26 cellular contexts compared by ENCODE assay signal in genomic region chr3:120341658-120342346, GRCh38. TPM values are rescaled to one million over a fixed set of nuclear protein-coding genes. Genes with fewer than 3 reads are reported as not detected.
A peak's percentile ranks its signal among the peaks of the same experiment; 100 is the strongest.
DNase-seq lines count a peak whose midpoint lies in the region; ATAC-seq, FAIRE-seq and TF ChIP-seq lines count a peak whose summit lies in the region.
"Had no signal": no experiment of that assay in that cellular context is flagged by ENCODE, and none has a peak within 500 bp of the region (broad histone marks: within the 10 kb centered on the region; RNA-seq: fewer than 3 reads in every experiment).

No MANE protein-coding gene starts in this region.

- H3K4me3 ChIP-seq in GM06990 (replicated peaks; ENCODE audit: low read depth, low read length) (no peak overlapping the region), HUES48 (ENCODE audit: low read depth, low read length) (no peak overlapping the region), endodermal cell (ENCODE audit: low read length) (no peak overlapping the region), HepG2 (replicated peaks in 1 of 3; ENCODE audit: insufficient read depth in 1 of 3, low read depth in 2 of 3, low read length in 3 of 3) (no peak overlapping the region)
- H3K4me3 ChIP-seq: A549 had no signal

- POLR2A ChIA-PET in HepG2 (lab: Yijun Ruan, JAX): no interaction called here

- no peak for FAIRE-seq in HepG2 (lab: Jason Lieb, UNC)
- FAIRE-seq: A549, GM18507, GM19239, H54, RCC 7860 had no signal

- H3K9ac ChIP-seq in HUES48 (ENCODE audit: low read depth, low read length) (no peak overlapping the region), endodermal cell (ENCODE audit: extremely low read depth, low read length, poor library complexity, severe bottlenecking) (no peak overlapping the region), HepG2 (ENCODE audit: insufficient read depth, low read depth, low read length) (no peak overlapping the region)
- H3K9ac ChIP-seq: KMS-11 had no signal

- H3K36me3 ChIP-seq in GM06990 (ENCODE audit: control insufficient read depth, insufficient read depth, low read length) (peaks cover 2% of the 10 kb centered on the region), HUES48 (ENCODE audit: control insufficient read depth, insufficient read depth, low read length) (no peaks in the 10 kb centered on the region), endodermal cell (ENCODE audit: control insufficient read depth, insufficient read depth, low read length) (peaks cover 1% of the 10 kb centered on the region), HepG2 (replicated peaks in 1 of 2; ENCODE audit: control insufficient read depth in 1 of 2, insufficient read depth in 2 of 2, low read length in 2 of 2) (peaks cover 4 to 6% of the 10 kb centered on the region in 2 experiments; a peak in 2 of 5 replicates)

- no peak for TF ChIP-seq POLR2A in HepG2 (IDR thresholded peaks at IDR 0.05; ENCODE audit: insufficient read depth in 1 of 2, low read depth in 2 of 2, low read length in 2 of 2)

- peaks cover 16% of the 10 kb centered on the region for H3K9me3 Mint-ChIP-seq in endodermal cell

- in situ Hi-C loops in HepG2 (cut with HindIII; ENCODE audit: extremely low pct_ligation_motif_present, low pct_unique_long_range_greater_than_20kb): no loop called here
- in situ Hi-C loops in ACHN (cut with HindIII; ENCODE audit: low pct_ligation_motif_present, low pct_unique_long_range_greater_than_20kb, low sequenced_read_pairs): no loop called here

- peaks cover 5% of the 10 kb centered on the region for H3K4me1 Mint-ChIP-seq in endodermal cell

- TF ChIP-seq CTCF in GM06990 (IDR thresholded peaks at IDR 0.05; ENCODE audit: insufficient read depth, low read length, poor library complexity, severe bottlenecking) (no peak), endodermal cell (conservative IDR thresholded peaks at IDR 0.05) (no peak), HepG2 (CRISPR knock-in tag; IDR thresholded peaks at IDR 0.05) (no peak)

- H2AFZ ChIP-seq in HepG2 (ENCODE audit: low read length): no peak overlapping the region

- DNase-seq in GM06990 (ENCODE audit: extremely low read depth, insufficient read length) (peak; percentile 7), endodermal cell (peak; percentile 65), HepG2 (ENCODE audit: low spot score) (no peak), ACHN (no peak), retina (no peak)
- DNase-seq: Calu3; CD8-positive, alpha-beta T cell; DMS153; NCI-H1092 treated with DMSO at 0.1 percent for 48 hours; NCI-H146; NCI-H2029; NCI-H2227 treated with DMSO at 0.1 percent for 48 hours; NCI-H510A; NCI-H748 treated with DMSO at 0.1 percent for 48 hours; OCI-M1 had no signal

- no peaks in the 10 kb centered on the region for H3K27me3 ChIP-seq in GM06990 (replicated peaks; ENCODE audit: control insufficient read depth, insufficient read depth, low read length)
- H3K27me3 ChIP-seq in HUES48 (ENCODE audit: control insufficient read depth, insufficient read depth, low read length): no peaks in the 10 kb centered on the region
- H3K27me3 ChIP-seq in endodermal cell (ENCODE audit: control insufficient read depth, insufficient read depth, low read length, poor library complexity, severe bottlenecking): no peaks in the 10 kb centered on the region
- H3K27me3 ChIP-seq in HepG2 (ENCODE audit: control insufficient read depth in 1 of 2, insufficient read depth in 2 of 2, low read length in 2 of 2): no peaks in the 10 kb centered on the region

- no peak for TF ChIP-seq RAD21 in HepG2 (CRISPR knock-in tag; IDR thresholded peaks at IDR 0.05)

- H3K27ac ChIP-seq in HUES48 (ENCODE audit: low read depth, low read length) (peak overlapping the region; percentile 32), endodermal cell (ENCODE audit: low read depth, low read length) (no peak overlapping the region), HepG2 (ENCODE audit: extremely low read length, insufficient read depth, low read length) (no peak overlapping the region)
- H3K27ac ChIP-seq: A549, KMS-11 had no signal

- H3K27me3 Mint-ChIP-seq in endodermal cell (ENCODE audit: insufficient read depth): no peaks in the 10 kb centered on the region

- 86% methylated on average over 8 of the region's 8 CpGs; no CpG with 5 or more reads in 1 of the 2 experiments for WGBS in endodermal cell (ENCODE audit: insufficient coverage in 1 of 2, insufficient read length in 1 of 2), 2 experiments
- WGBS in HepG2 (ENCODE audit: low lambda C conversion rate): 87% methylated on average over 2 of the region's 8 CpGs

- TF ChIP-seq EP300 in HepG2 (IDR thresholded peaks at IDR 0.05; ENCODE audit: low read depth in 2 of 2, low read length in 2 of 2) (no peak), HepG2 (CRISPR knock-in tag; IDR thresholded peaks at IDR 0.05; ENCODE audit: borderline replicate concordance) (no peak)

- no peak overlapping the region for H3K4me3 Mint-ChIP-seq in endodermal cell
- H3K4me3 Mint-ChIP-seq: CD8-positive, alpha-beta T cell had no signal

- intact Hi-C loops in HepG2 (cut with micrococcal nuclease; ENCODE audit: unreplicated experiment): loop anchor here (10.0 kb wide), 2 partner anchors 97 to 247 kb away; partner anchors contain the start of gene GSK3B

- no peak overlapping the region for H3K4me2 ChIP-seq in HepG2 (ENCODE audit: low read depth, low read length)
- H3K4me2 ChIP-seq: A549, KMS-11 had no signal

- no peak overlapping the region for H3K27ac Mint-ChIP-seq in endodermal cell
- H3K27ac Mint-ChIP-seq: CD8-positive, alpha-beta T cell had no signal

- H3K36me3 Mint-ChIP-seq in endodermal cell (ENCODE audit: low read depth): peaks cover 32% of the 10 kb centered on the region

- no TSS peak for BruUV-seq in HepG2 (replicated peaks; lab: Mats Ljungman, UMichigan)

- peaks cover 5% of the 10 kb centered on the region for H4K20me1 ChIP-seq in HepG2 (ENCODE audit: insufficient read depth, low read length)

- ATAC-seq in HepG2 (peak; percentile 81), GM19035 (IDR thresholded peaks at IDR 0.05; ENCODE audit: unreplicated experiment) (no peak), GM19452 (IDR thresholded peaks at IDR 0.05; ENCODE audit: unreplicated experiment) (no peak)
- ATAC-seq: A549; CD8-positive, alpha-beta T cell; Right ventricle myocardium inferior had no signal

- H3K4me1 ChIP-seq in HUES48 (ENCODE audit: control insufficient read depth, insufficient read depth, low read length): no peaks in the 10 kb centered on the region
- no peaks in the 10 kb centered on the region for H3K4me1 ChIP-seq in endodermal cell (ENCODE audit: control insufficient read depth, insufficient read depth, low read length)
- peaks cover 41% of the 10 kb centered on the region for H3K4me1 ChIP-seq in HepG2 (ENCODE audit: insufficient read depth, low read length)

- no peaks in the 10 kb centered on the region for H3K9me3 ChIP-seq in HUES48 (ENCODE audit: control insufficient read depth, insufficient read depth, low read length)
- H3K9me3 ChIP-seq in endodermal cell (ENCODE audit: control insufficient read depth, low read length): peaks cover 23% of the 10 kb centered on the region
- peaks cover 7% of the 10 kb centered on the region for H3K9me3 ChIP-seq in HepG2 (ENCODE audit: low read length)

- peaks cover 68% of the 10 kb centered on the region for H3K79me2 ChIP-seq in HepG2 (ENCODE audit: insufficient read depth, low read length)

- CTCF ChIA-PET in HepG2 (lab: Yijun Ruan, JAX; ENCODE audit: low intra/inter-chr PET ratio, low total read pairs): no interaction called here

RNA-seq across cellular contexts. Expression of gene LRRC58, which starts 7.4 kb away (rescaled TPM):
- total RNA-seq in endodermal cell: 10 to 100 TPM; 16.0 to 20.5 TPM
- polyA plus RNA-seq in endodermal cell (2013, experiment 1 of 2): 17.6 TPM
- polyA plus RNA-seq in endodermal cell (2013, experiment 2 of 2): 17.5 TPM
- 17.3 and 28.8 TPM in 2 replicates for total RNA-seq in HepG2 (2016; rRNA removed; fragmentation: Illumina TruSeq; extraction: Trizol)
- 1.2 TPM in 2 replicates for total RNA-seq in HepG2 (2016; cell fraction: cytosol; rRNA removed; fragmentation: Illumina TruSeq; extraction: Trizol; ENCODE audit: low read depth)
- 16.7 and 29.7 TPM in 2 replicates for total RNA-seq in HepG2 (2016; cell fraction: insoluble cytoplasmic fraction; rRNA removed; fragmentation: Illumina TruSeq; extraction: Trizol)
- 7.4 and 8.9 TPM in 2 replicates for total RNA-seq in HepG2 (2016; cell fraction: membrane; rRNA removed; fragmentation: Illumina TruSeq; extraction: Trizol)
- total RNA-seq in HepG2 (2016; cell fraction: nucleus; rRNA removed; fragmentation: Illumina TruSeq; extraction: Trizol): 14.8 and 15.2 TPM in 2 replicates
- polyA plus RNA-seq in HepG2 (2011; rRNA removed): 6.4 and 9.7 TPM in 2 replicates
- 4.2 and 5.5 TPM in 2 replicates for polyA plus RNA-seq in HepG2 (2011; cell fraction: cytosol; rRNA removed)
- 2.1 and 2.3 TPM in 2 replicates for polyA plus RNA-seq in HepG2 (2011; cell fraction: nucleus; rRNA removed)
- 7.1 and 9.0 TPM in 2 replicates for polyA plus RNA-seq in HepG2 (2012)
- polyA plus RNA-seq in HepG2 (2016; cell fraction: cytosol; fragmentation: Illumina TruSeq; extraction: Trizol; ENCODE audit: low read depth): 0.44 and 0.54 TPM in 2 replicates
- 23.4 and 26.0 TPM in 2 replicates for polyA plus RNA-seq in HepG2 (2016; cell fraction: insoluble cytoplasmic fraction; fragmentation: Illumina TruSeq; extraction: Trizol; ENCODE audit: low read depth)
- 2.5 and 3.4 TPM in 2 replicates for polyA plus RNA-seq in HepG2 (2016; cell fraction: membrane; fragmentation: Illumina TruSeq; extraction: Trizol; ENCODE audit: low read depth)
- 12.2 and 12.6 TPM in 2 replicates for polyA plus RNA-seq in HepG2 (2016; cell fraction: nucleus; fragmentation: Illumina TruSeq; extraction: Trizol; ENCODE audit: insufficient read depth, low read depth)
- 8.7 and 20.6 TPM in 2 replicates for polyA minus RNA-seq in HepG2 (2011; rRNA and poly(A)+ RNA removed; ENCODE audit: low replicate concordance)
- 13.6 and 15.7 TPM in 2 replicates for polyA minus RNA-seq in HepG2 (2011; cell fraction: cytosol; rRNA and poly(A)+ RNA removed)
- 15.2 and 16.4 TPM in 2 replicates for polyA minus RNA-seq in HepG2 (2011; cell fraction: nucleus; rRNA and poly(A)+ RNA removed)

RNA-seq across cellular contexts. Expression of gene GPR156, which starts 56.8 kb away (rescaled TPM):
- 1 to 10 TPM; 1.1 to 1.2 TPM for total RNA-seq in endodermal cell
- 1.3 TPM for polyA plus RNA-seq in endodermal cell (2013, experiment 1 of 2)
- polyA plus RNA-seq in endodermal cell (2013, experiment 2 of 2): 0.75 TPM
- not detected in 2 replicates for total RNA-seq in HepG2 (2016; rRNA removed; fragmentation: Illumina TruSeq; extraction: Trizol)
- total RNA-seq in HepG2 (2016; cell fraction: cytosol; rRNA removed; fragmentation: Illumina TruSeq; extraction: Trizol; ENCODE audit: low read depth): not detected in 2 replicates
- not detected in 2 replicates for total RNA-seq in HepG2 (2016; cell fraction: insoluble cytoplasmic fraction; rRNA removed; fragmentation: Illumina TruSeq; extraction: Trizol)
- total RNA-seq in HepG2 (2016; cell fraction: membrane; rRNA removed; fragmentation: Illumina TruSeq; extraction: Trizol): not detected in 2 replicates
- total RNA-seq in HepG2 (2016; cell fraction: nucleus; rRNA removed; fragmentation: Illumina TruSeq; extraction: Trizol): not detected in 2 replicates
- 0.03 TPM in 1 of 2 replicates, not detected in the other for polyA plus RNA-seq in HepG2 (2011; rRNA removed)
- polyA plus RNA-seq in HepG2 (2011; cell fraction: cytosol; rRNA removed): 0.01 TPM in 1 of 2 replicates, not detected in the other
- 0.05 and 0.14 TPM in 2 replicates for polyA plus RNA-seq in HepG2 (2011; cell fraction: nucleus; rRNA removed)
- polyA plus RNA-seq in HepG2 (2012): not detected in 2 replicates
- not detected in 2 replicates for polyA plus RNA-seq in HepG2 (2016; cell fraction: cytosol; fragmentation: Illumina TruSeq; extraction: Trizol; ENCODE audit: low read depth)
- not detected in 2 replicates for polyA plus RNA-seq in HepG2 (2016; cell fraction: insoluble cytoplasmic fraction; fragmentation: Illumina TruSeq; extraction: Trizol; ENCODE audit: low read depth)
- not detected in 2 replicates for polyA plus RNA-seq in HepG2 (2016; cell fraction: membrane; fragmentation: Illumina TruSeq; extraction: Trizol; ENCODE audit: low read depth)
- not detected in 2 replicates for polyA plus RNA-seq in HepG2 (2016; cell fraction: nucleus; fragmentation: Illumina TruSeq; extraction: Trizol; ENCODE audit: insufficient read depth, low read depth)
- 0.14 and 1.3 TPM in 2 replicates for polyA minus RNA-seq in HepG2 (2011; rRNA and poly(A)+ RNA removed; ENCODE audit: low replicate concordance)
- polyA minus RNA-seq in HepG2 (2011; cell fraction: cytosol; rRNA and poly(A)+ RNA removed): not detected in 2 replicates
- 0.26 TPM in 1 of 2 replicates, not detected in the other for polyA minus RNA-seq in HepG2 (2011; cell fraction: nucleus; rRNA and poly(A)+ RNA removed)
- total RNA-seq: G401, Right ventricle myocardium inferior had no signal

Comparison
In these comparisons a context has a peak if more than half of its experiments do, and no peak if none do; other contexts are left out.
1. DNase-seq: peak in GM06990 (single experiment) and endodermal cell (single experiment); none in HepG2 (single experiment), ACHN (single experiment) and retina (single experiment).